Comparison of ENCODE assay signal across 26 cellular contexts in genomic region chr10:131869344-131869743, GRCh38.
"Had no signal": no experiment of that assay in that cellular context is flagged by ENCODE, and none has a peak within 500 bp of the region (broad histone marks: within the 10 kb centered on the region; RNA-seq: fewer than 3 reads in every experiment).

No MANE protein-coding gene starts in this region.

- DNase-seq: activated CD4-positive, alpha-beta memory T cell treated with anti-CD3 and anti-CD28 coated beads for 36 hours; activated CD4-positive, alpha-beta T cell treated with anti-CD3 and anti-CD28 coated beads, Interleukin-2, amount 10 ng/mL, durations not matched to agents 24 days and 14 days; activated CD4-positive, CD25-positive, alpha-beta regulatory T cell treated with anti-CD3 and anti-CD28 coated beads, Interleukin-2, amount 50 U/mL, for 72 hours; activated CD8-positive, alpha-beta memory T cell treated with anti-CD3 and anti-CD28 coated beads, Interleukin-2, amount 50 U/mL, for 4 hours; activated effector memory CD4-positive, alpha-beta T cell treated with anti-CD3 and anti-CD28 coated beads, Interleukin-2, amount 50 U/mL, for 16 hours; activated naive CD4-positive, alpha-beta T cell treated with anti-CD3 and anti-CD28 coated beads for 36 hours; activated naive CD8-positive, alpha-beta T cell treated with anti-CD3 and anti-CD28 coated beads, Interleukin-2, amount 10 ng/mL, durations not matched to agents 7 days and 5 days; activated T-cell treated with anti-CD3 and anti-CD28 coated beads, Interleukin-2, amount 50 U/mL, for 1 hour; brain microvascular endothelial cell; endodermal cell; foreskin keratinocyte; heart right ventricle; lower lobe of right lung; mesenchymal stem cell; right cardiac atrium; stimulated activated CD4-positive, alpha-beta T cell treated with anti-CD3 and anti-CD28 coated beads, Interleukin-4, amount 100 ng/mL, for 24 hours; T-helper 17 cell; T1000 had no signal

- FAIRE-seq: astrocyte had no signal

- H3K27ac Mint-ChIP-seq: activated CD4-positive, alpha-beta memory T cell treated with anti-CD3 and anti-CD28 coated beads for 36 hours; activated CD4-positive, alpha-beta T cell treated with anti-CD3 and anti-CD28 coated beads, Interleukin-2, amount 10 ng/mL, durations not matched to agents 24 days and 14 days; activated naive CD4-positive, alpha-beta T cell treated with anti-CD3 and anti-CD28 coated beads for 36 hours; activated naive CD8-positive, alpha-beta T cell treated with anti-CD3 and anti-CD28 coated beads, Interleukin-2, amount 10 ng/mL, durations not matched to agents 7 days and 5 days; activated T-helper 1 cell treated with anti-CD3 and anti-CD28 coated beads, Interleukin-12 subunit alpha, Interleukin-12 subunit beta, Interleukin-2, Interleukin-4 antibody, amounts not matched to agents 30 ng/mL and 10 ng/mL and 1 ng/mL, durations not matched to agents 14 hours and 24 hours and 36 hours; endodermal cell; naive thymus-derived CD8-positive, alpha-beta T cell; stimulated activated effector memory CD8-positive, alpha-beta T cell treated with anti-CD3 and anti-CD28 coated beads, Interleukin-12 subunit alpha, Interleukin-12 subunit beta, amount 100 ng/mL, for 72 hours; stimulated activated naive CD8-positive, alpha-beta T cell treated with anti-CD3 and anti-CD28 coated beads, Interleukin-15, Interleukin-2, amounts not matched to agents 100 ng/mL and 50 ng/mL, for 24 hours; T-helper 17 cell had no signal

- H3K27ac ChIP-seq: brain microvascular endothelial cell, foreskin keratinocyte, heart right ventricle, left lung, lower lobe of right lung, skin epidermis, thoracic aorta had no signal

- H3K9me3 ChIP-seq: heart right ventricle, left lung, lower lobe of right lung, thoracic aorta had no signal

- H3K4me3 ChIP-seq: heart right ventricle, left lung, lower lobe of right lung, skin epidermis, thoracic aorta had no signal

- H3K4me3 Mint-ChIP-seq: activated CD4-positive, alpha-beta memory T cell treated with anti-CD3 and anti-CD28 coated beads for 36 hours; activated CD4-positive, alpha-beta T cell treated with anti-CD3 and anti-CD28 coated beads, Interleukin-2, amount 10 ng/mL, durations not matched to agents 24 days and 14 days; activated naive CD4-positive, alpha-beta T cell treated with anti-CD3 and anti-CD28 coated beads for 36 hours; activated naive CD8-positive, alpha-beta T cell treated with anti-CD3 and anti-CD28 coated beads, Interleukin-2, amount 10 ng/mL, durations not matched to agents 7 days and 5 days; activated T-helper 1 cell treated with anti-CD3 and anti-CD28 coated beads, Interleukin-12 subunit alpha, Interleukin-12 subunit beta, Interleukin-2, Interleukin-4 antibody, amounts not matched to agents 30 ng/mL and 10 ng/mL and 1 ng/mL, durations not matched to agents 14 hours and 24 hours and 36 hours; endodermal cell; naive thymus-derived CD8-positive, alpha-beta T cell; stimulated activated effector memory CD8-positive, alpha-beta T cell treated with anti-CD3 and anti-CD28 coated beads, Interleukin-12 subunit alpha, Interleukin-12 subunit beta, amount 100 ng/mL, for 72 hours; stimulated activated naive CD8-positive, alpha-beta T cell treated with anti-CD3 and anti-CD28 coated beads, Interleukin-15, Interleukin-2, amounts not matched to agents 100 ng/mL and 50 ng/mL, for 24 hours; T-helper 17 cell had no signal

- H3K36me3 ChIP-seq: brain microvascular endothelial cell, heart right ventricle, left lung, lower lobe of right lung, thoracic aorta had no signal

- H3K4me1 Mint-ChIP-seq: activated CD4-positive, alpha-beta T cell treated with anti-CD3 and anti-CD28 coated beads, Interleukin-2, amount 10 ng/mL, durations not matched to agents 24 days and 14 days; activated naive CD8-positive, alpha-beta T cell treated with anti-CD3 and anti-CD28 coated beads, Interleukin-2, amount 10 ng/mL, durations not matched to agents 7 days and 5 days; endodermal cell; T-helper 17 cell had no signal

- H3K36me3 Mint-ChIP-seq: activated CD4-positive, alpha-beta memory T cell treated with anti-CD3 and anti-CD28 coated beads for 36 hours; activated naive CD8-positive, alpha-beta T cell treated with anti-CD3 and anti-CD28 coated beads, Interleukin-2, amount 10 ng/mL, durations not matched to agents 7 days and 5 days; naive thymus-derived CD8-positive, alpha-beta T cell; stimulated activated effector memory CD8-positive, alpha-beta T cell treated with anti-CD3 and anti-CD28 coated beads, Interleukin-12 subunit alpha, Interleukin-12 subunit beta, amount 100 ng/mL, for 72 hours had no signal

- H3K9me3 Mint-ChIP-seq: activated CD4-positive, alpha-beta memory T cell treated with anti-CD3 and anti-CD28 coated beads for 36 hours; activated CD4-positive, alpha-beta T cell treated with anti-CD3 and anti-CD28 coated beads, Interleukin-2, amount 10 ng/mL, durations not matched to agents 24 days and 14 days; activated naive CD4-positive, alpha-beta T cell treated with anti-CD3 and anti-CD28 coated beads for 36 hours; activated naive CD8-positive, alpha-beta T cell treated with anti-CD3 and anti-CD28 coated beads, Interleukin-2, amount 10 ng/mL, durations not matched to agents 7 days and 5 days; activated T-helper 1 cell treated with anti-CD3 and anti-CD28 coated beads, Interleukin-12 subunit alpha, Interleukin-12 subunit beta, Interleukin-2, Interleukin-4 antibody, amounts not matched to agents 30 ng/mL and 10 ng/mL and 1 ng/mL, durations not matched to agents 14 hours and 24 hours and 36 hours; naive thymus-derived CD8-positive, alpha-beta T cell; stimulated activated effector memory CD8-positive, alpha-beta T cell treated with anti-CD3 and anti-CD28 coated beads, Interleukin-12 subunit alpha, Interleukin-12 subunit beta, amount 100 ng/mL, for 72 hours; stimulated activated naive CD8-positive, alpha-beta T cell treated with anti-CD3 and anti-CD28 coated beads, Interleukin-15, Interleukin-2, amounts not matched to agents 100 ng/mL and 50 ng/mL, for 24 hours had no signal

- H3K27me3 ChIP-seq: brain microvascular endothelial cell had no signal

- H3K4me1 ChIP-seq: foreskin keratinocyte, heart right ventricle, left lung, lower lobe of right lung had no signal
